8 cellular contexts compared by ENCODE assay signal in the genomic region with DNA sequence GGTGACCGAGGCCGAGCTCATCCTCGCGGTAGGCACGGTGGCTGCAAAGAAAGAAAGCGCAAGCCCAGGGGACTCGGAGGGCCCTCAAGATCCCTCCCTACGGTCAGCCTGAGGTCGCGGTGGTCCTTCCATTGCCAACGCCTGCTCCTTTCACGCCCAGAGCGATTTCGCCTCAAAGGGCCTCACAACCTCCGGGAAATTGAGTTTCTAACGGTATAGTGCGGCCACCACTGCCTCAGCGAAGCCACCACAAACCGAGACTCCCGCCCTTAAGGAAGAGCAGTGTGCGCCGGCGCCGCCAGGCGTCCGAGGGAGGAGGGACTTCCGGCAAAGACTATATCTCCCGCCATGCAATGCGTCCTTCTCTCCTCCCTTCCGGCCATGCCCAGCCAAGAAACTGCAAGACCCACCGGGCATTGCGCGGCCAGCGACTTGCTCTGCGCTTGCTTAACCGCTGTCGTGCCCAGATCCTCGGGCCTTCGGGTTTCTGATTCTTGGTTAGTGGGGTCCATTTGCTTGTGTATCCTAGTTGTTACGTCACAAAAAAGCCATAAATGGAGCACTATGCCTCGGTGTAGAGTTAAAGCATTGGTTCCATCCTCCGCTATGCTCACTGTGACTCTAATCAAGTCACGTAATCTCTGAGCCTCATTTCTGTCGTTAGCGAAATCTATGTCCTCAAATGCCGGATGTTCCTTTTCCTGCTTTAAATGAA. TPM values are rescaled to one million over a fixed set of nuclear protein-coding genes. Genes with fewer than 3 reads are reported as not detected.
DNase-seq lines count a peak whose midpoint lies in the region; ATAC-seq and TF ChIP-seq lines count a peak whose summit lies in the region.

A gene with protein sequence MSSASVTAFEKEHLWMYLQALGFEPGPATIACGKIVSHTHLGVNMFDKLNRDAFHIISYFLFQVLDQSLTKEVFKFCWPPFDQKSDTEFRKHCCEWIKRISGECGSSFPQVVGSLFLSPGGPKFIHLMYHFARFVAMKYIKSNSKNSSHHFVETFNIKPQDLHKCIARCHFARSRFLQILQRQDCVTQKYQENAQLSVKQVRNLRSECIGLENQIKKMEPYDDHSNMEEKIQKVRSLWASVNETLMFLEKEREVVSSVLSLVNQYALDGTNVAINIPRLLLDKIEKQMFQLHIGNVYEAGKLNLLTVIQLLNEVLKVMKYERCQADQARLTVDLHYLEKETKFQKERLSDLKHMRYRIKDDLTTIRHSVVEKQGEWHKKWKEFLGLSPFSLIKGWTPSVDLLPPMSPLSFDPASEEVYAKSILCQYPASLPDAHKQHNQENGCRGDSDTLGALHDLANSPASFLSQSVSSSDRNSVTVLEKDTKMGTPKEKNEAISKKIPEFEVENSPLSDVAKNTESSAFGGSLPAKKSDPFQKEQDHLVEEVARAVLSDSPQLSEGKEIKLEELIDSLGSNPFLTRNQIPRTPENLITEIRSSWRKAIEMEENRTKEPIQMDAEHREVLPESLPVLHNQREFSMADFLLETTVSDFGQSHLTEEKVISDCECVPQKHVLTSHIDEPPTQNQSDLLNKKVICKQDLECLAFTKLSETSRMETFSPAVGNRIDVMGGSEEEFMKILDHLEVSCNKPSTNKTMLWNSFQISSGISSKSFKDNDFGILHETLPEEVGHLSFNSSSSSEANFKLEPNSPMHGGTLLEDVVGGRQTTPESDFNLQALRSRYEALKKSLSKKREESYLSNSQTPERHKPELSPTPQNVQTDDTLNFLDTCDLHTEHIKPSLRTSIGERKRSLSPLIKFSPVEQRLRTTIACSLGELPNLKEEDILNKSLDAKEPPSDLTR (minus strand): TSS at position 274 of the 715 bp plus-strand sequence. CDS start 253 bp downstream, at position 21.

- H3K4me1 Mint-ChIP-seq in activated T-cell treated with anti-CD3 and anti-CD28 coated beads, Interleukin-2, amount 50 U/mL, for 24 hours (ENCODE audit: low read depth): peaks cover 28% of the 10 kb centered on the region

- DNase-seq in DMS79 (lab: John Stamatoyannopoulos, UW) (peak; percentile 97), KBM-7 (peak; percentile 98), epithelial cell of proximal tubule (ENCODE audit: low read depth) (peak; percentile 79), mucosa of gallbladder (ENCODE audit: low spot score) (peak; percentile 97)
- DNase-seq in activated T-cell treated with anti-CD3 and anti-CD28 coated beads, Interleukin-2, amount 50 U/mL, for 24 hours: peak; percentile 94
- DNase-seq in stimulated activated CD8-positive, alpha-beta memory T cell treated with anti-CD3 and anti-CD28 coated beads, Interleukin-4, amount 100 ng/mL, for 4 hours (ENCODE audit: low read depth in 2 of 2, low spot score in 1 of 2): peak; percentile 56 to 88

- peak; percentile 46 for TF ChIP-seq CTCF in epithelial cell of proximal tubule (conservative IDR thresholded peaks at IDR 0.05; ENCODE audit: low read depth, low read length)

- H3K27me3 Mint-ChIP-seq in activated T-cell treated with anti-CD3 and anti-CD28 coated beads, Interleukin-2, amount 50 U/mL, for 24 hours: no peaks in the 10 kb centered on the region

- peak within 1 kb of the TSS; percentile 98 for H3K27ac Mint-ChIP-seq in activated T-cell treated with anti-CD3 and anti-CD28 coated beads, Interleukin-2, amount 50 U/mL, for 24 hours

- peaks cover 40% of the 10 kb centered on the region for H3K36me3 Mint-ChIP-seq in activated T-cell treated with anti-CD3 and anti-CD28 coated beads, Interleukin-2, amount 50 U/mL, for 24 hours (ENCODE audit: low read depth)

- H3K9me3 Mint-ChIP-seq in activated T-cell treated with anti-CD3 and anti-CD28 coated beads, Interleukin-2, amount 50 U/mL, for 24 hours: no peaks in the 10 kb centered on the region

- in situ Hi-C loops in KBM-7 (cut with MboI; ENCODE audit: low pct_unique_long_range_greater_than_20kb, low sequenced_read_pairs): no loop called here

- H3K4me3 ChIP-seq in epithelial cell of proximal tubule (ENCODE audit: low read depth, low read length): peak within 1 kb of the TSS; percentile 82

- peak; percentile 99 for ATAC-seq in GM21717 (IDR thresholded peaks at IDR 0.05; ENCODE audit: unreplicated experiment)

- H3K4me3 Mint-ChIP-seq in activated T-cell treated with anti-CD3 and anti-CD28 coated beads, Interleukin-2, amount 50 U/mL, for 24 hours: peak within 1 kb of the TSS; percentile 97

TF ChIP-seq in PFSK-1, 5 proteins besides CTCF, POLR2A, EP300 and RAD21:
- TF ChIP-seq FOXP2 (optimal IDR thresholded peaks at IDR 0.05; ENCODE audit: borderline replicate concordance, extremely low read depth, extremely low read length, insufficient read depth) (no peak), SIN3A (IDR thresholded peaks at IDR 0.05; ENCODE audit: borderline replicate concordance, insufficient read depth, low read length) (0 out of 2 replicates have a peak, but pooled peaks have one; percentile 9), POLR2AphosphoS5 (IDR thresholded peaks at IDR 0.05; ENCODE audit: low read depth, low read length) (peak; percentile 90), TAF1 (IDR thresholded peaks at IDR 0.05; ENCODE audit: borderline replicate concordance, insufficient read depth, low read length) (no peak)
- TF ChIP-seq, protein P1, sequence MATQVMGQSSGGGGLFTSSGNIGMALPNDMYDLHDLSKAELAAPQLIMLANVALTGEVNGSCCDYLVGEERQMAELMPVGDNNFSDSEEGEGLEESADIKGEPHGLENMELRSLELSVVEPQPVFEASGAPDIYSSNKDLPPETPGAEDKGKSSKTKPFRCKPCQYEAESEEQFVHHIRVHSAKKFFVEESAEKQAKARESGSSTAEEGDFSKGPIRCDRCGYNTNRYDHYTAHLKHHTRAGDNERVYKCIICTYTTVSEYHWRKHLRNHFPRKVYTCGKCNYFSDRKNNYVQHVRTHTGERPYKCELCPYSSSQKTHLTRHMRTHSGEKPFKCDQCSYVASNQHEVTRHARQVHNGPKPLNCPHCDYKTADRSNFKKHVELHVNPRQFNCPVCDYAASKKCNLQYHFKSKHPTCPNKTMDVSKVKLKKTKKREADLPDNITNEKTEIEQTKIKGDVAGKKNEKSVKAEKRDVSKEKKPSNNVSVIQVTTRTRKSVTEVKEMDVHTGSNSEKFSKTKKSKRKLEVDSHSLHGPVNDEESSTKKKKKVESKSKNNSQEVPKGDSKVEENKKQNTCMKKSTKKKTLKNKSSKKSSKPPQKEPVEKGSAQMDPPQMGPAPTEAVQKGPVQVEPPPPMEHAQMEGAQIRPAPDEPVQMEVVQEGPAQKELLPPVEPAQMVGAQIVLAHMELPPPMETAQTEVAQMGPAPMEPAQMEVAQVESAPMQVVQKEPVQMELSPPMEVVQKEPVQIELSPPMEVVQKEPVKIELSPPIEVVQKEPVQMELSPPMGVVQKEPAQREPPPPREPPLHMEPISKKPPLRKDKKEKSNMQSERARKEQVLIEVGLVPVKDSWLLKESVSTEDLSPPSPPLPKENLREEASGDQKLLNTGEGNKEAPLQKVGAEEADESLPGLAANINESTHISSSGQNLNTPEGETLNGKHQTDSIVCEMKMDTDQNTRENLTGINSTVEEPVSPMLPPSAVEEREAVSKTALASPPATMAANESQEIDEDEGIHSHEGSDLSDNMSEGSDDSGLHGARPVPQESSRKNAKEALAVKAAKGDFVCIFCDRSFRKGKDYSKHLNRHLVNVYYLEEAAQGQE (IDR thresholded peaks at IDR 0.05; ENCODE audit: insufficient read depth in 1 of 2, low read depth in 2 of 2, low read length in 2 of 2): no peak

RNA-seq across cellular contexts. Expression of the gene that starts here (rescaled TPM):
- polyA plus RNA-seq in PFSK-1 (2012; ENCODE audit: insufficient read length, low read depth): 5.6 TPM
- total RNA-seq in epithelial cell of proximal tubule (27.2 and 28.5 TPM in 2 replicates), mucosa of gallbladder (7.3 TPM)

Comparison
In these comparisons a context has a peak if more than half of its experiments do, and no peak if none do; other contexts are left out.
1. Peak in every context shown above with its lines: DNase-seq, ATAC-seq and H3K4me3 ChIP-seq.